In genomic region chr6:73580247-73581149, GRCh38 we compare ENCODE assay signal across 1 cellular context.
TF ChIP-seq lines count a peak whose summit lies in the region.

No MANE protein-coding gene starts in this region.

TF ChIP-seq in neural cell, 6 proteins besides CTCF, POLR2A, EP300 and RAD21 (continued from another document):
- TF ChIP-seq, protein P1, sequence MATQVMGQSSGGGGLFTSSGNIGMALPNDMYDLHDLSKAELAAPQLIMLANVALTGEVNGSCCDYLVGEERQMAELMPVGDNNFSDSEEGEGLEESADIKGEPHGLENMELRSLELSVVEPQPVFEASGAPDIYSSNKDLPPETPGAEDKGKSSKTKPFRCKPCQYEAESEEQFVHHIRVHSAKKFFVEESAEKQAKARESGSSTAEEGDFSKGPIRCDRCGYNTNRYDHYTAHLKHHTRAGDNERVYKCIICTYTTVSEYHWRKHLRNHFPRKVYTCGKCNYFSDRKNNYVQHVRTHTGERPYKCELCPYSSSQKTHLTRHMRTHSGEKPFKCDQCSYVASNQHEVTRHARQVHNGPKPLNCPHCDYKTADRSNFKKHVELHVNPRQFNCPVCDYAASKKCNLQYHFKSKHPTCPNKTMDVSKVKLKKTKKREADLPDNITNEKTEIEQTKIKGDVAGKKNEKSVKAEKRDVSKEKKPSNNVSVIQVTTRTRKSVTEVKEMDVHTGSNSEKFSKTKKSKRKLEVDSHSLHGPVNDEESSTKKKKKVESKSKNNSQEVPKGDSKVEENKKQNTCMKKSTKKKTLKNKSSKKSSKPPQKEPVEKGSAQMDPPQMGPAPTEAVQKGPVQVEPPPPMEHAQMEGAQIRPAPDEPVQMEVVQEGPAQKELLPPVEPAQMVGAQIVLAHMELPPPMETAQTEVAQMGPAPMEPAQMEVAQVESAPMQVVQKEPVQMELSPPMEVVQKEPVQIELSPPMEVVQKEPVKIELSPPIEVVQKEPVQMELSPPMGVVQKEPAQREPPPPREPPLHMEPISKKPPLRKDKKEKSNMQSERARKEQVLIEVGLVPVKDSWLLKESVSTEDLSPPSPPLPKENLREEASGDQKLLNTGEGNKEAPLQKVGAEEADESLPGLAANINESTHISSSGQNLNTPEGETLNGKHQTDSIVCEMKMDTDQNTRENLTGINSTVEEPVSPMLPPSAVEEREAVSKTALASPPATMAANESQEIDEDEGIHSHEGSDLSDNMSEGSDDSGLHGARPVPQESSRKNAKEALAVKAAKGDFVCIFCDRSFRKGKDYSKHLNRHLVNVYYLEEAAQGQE (IDR thresholded peaks at IDR 0.05; ENCODE audit: borderline replicate concordance): no peak
- no peak for TF ChIP-seq SMC3 (conservative IDR thresholded peaks at IDR 0.05; ENCODE audit: poor library complexity)
- no peak for TF ChIP-seq TAF1 (IDR thresholded peaks at IDR 0.05; ENCODE audit: low read depth)
